In genomic region chr19:52662631-52663030, GRCh38 we compare ENCODE assay signal across 28 cellular contexts. TPM values are rescaled to one million over a fixed set of nuclear protein-coding genes. Genes with fewer than 3 reads are reported as not detected.
DNase-seq lines count a peak whose midpoint lies in the region; ATAC-seq and TF ChIP-seq lines count a peak whose summit lies in the region.
"Had no signal": no experiment of that assay in that cellular context is flagged by ENCODE, and none has a peak within 500 bp of the region (broad histone marks: within the 10 kb centered on the region; RNA-seq: fewer than 3 reads in every experiment).

No MANE protein-coding gene starts in this region.

- CTCF ChIA-PET in HCT116 (lab: Charles Lee), result no interaction called here
- CTCF ChIA-PET in PC-9 (lab: Charles Lee), result no interaction called here

- H4K20me1 ChIP-seq in HCT116 (ENCODE audit: insufficient read depth) (no peaks in the 10 kb centered on the region), PC-9 (ENCODE audit: insufficient read depth) (no peaks in the 10 kb centered on the region), smooth muscle cell (ENCODE audit: low read depth) (peaks cover 7% of the 10 kb centered on the region)
- H4K20me1 ChIP-seq: BLaER1 treated with 17β-estradiol and CSF1 and Interleukin-3, amounts not matched to agents 10 nM and 100 nM had no signal

- no peak for TF ChIP-seq CTCF in HCT116 (IDR thresholded peaks at IDR 0.05 in 2 of 3, conservative IDR thresholded peaks at IDR 0.05 in 1 of 3; ENCODE audit: borderline replicate concordance in 1 of 3, insufficient read depth in 1 of 3, low read depth in 2 of 3, low read length in 2 of 3)
- no peak for TF ChIP-seq CTCF in PC-9 (conservative IDR thresholded peaks at IDR 0.05)
- no peak for TF ChIP-seq CTCF in smooth muscle cell (IDR thresholded peaks at IDR 0.05; ENCODE audit: borderline replicate concordance, insufficient read depth, poor library complexity, severe bottlenecking)
- TF ChIP-seq CTCF in sigmoid colon (IDR thresholded peaks at IDR 0.05), result no peak

- ATAC-seq in HCT116, result peak; percentile 44
- ATAC-seq in GM18498 (IDR thresholded peaks at IDR 0.05; ENCODE audit: unreplicated experiment), result no peak
- ATAC-seq: activated CD8-positive, alpha-beta T cell treated with anti-CD3 and anti-CD28 coated beads for 36 hours; activated naive CD4-positive, alpha-beta T cell treated with anti-CD3 and anti-CD28 coated beads, Interleukin-2, amount 50 U/mL, for 72 hours had no signal

- H3K9ac ChIP-seq in HCT116 (ENCODE audit: low read length), result no peak overlapping the region
- H3K9ac ChIP-seq in smooth muscle cell (ENCODE audit: low read depth), result peak overlapping the region; percentile 7
- H3K9ac ChIP-seq: BLaER1 treated with 17β-estradiol and CSF1 and Interleukin-3, amounts not matched to agents 10 nM and 100 nM; KMS-11 had no signal

- H3K27ac ChIP-seq in HCT116 (ENCODE audit: low read depth, low read length) (no peak overlapping the region), PC-9 (0 out of 2 replicates have a peak overlapping the region, but pooled peaks have one; percentile 21), epithelial cell of prostate (peak overlapping the region; percentile 98), smooth muscle cell (ENCODE audit: low read depth) (peak overlapping the region; percentile 92), sigmoid colon (no peak overlapping the region)
- H3K27ac ChIP-seq: BLaER1 treated with 17β-estradiol and CSF1 and Interleukin-3, amounts not matched to agents 10 nM and 100 nM; coronary artery; esophagus squamous epithelium; KMS-11; left ventricle myocardium inferior; neutrophil; SK-N-MC; thoracic aorta had no signal

- no peak for TF ChIP-seq RAD21 in HCT116 (IDR thresholded peaks at IDR 0.05; ENCODE audit: low read depth)

- BruUV-seq in HCT116 (replicated peaks; lab: Mats Ljungman, UMichigan) (no TSS peak), PC-9 (replicated peaks; lab: Mats Ljungman, UMichigan) (no TSS peak)

- H3K9me2 ChIP-seq in HCT116 (ENCODE audit: insufficient read depth), result no peaks in the 10 kb centered on the region
- H3K9me2 ChIP-seq in PC-9 (ENCODE audit: insufficient read depth), result no peaks in the 10 kb centered on the region

- no peak for TF ChIP-seq EP300 in sigmoid colon (IDR thresholded peaks at IDR 0.05)

- H3K4me1 ChIP-seq in HCT116 (ENCODE audit: control insufficient read depth in 1 of 2, insufficient read depth in 2 of 2, low read length in 2 of 2), result peaks cover 0 to 50% of the 10 kb centered on the region in 2 experiments; a peak in 2 of 4 replicates
- H3K4me1 ChIP-seq in PC-9 (replicated peaks; ENCODE audit: insufficient read depth), result peaks cover 13% of the 10 kb centered on the region
- H3K4me1 ChIP-seq in smooth muscle cell (ENCODE audit: low read depth), result peaks cover 8% of the 10 kb centered on the region
- no peaks in the 10 kb centered on the region for H3K4me1 ChIP-seq in sigmoid colon

- intact Hi-C loops in HCT116 (cut with micrococcal nuclease), result no loop called here
- intact Hi-C loops in PC-9 (cut with micrococcal nuclease; ENCODE audit: unreplicated experiment), result no loop called here
- intact Hi-C loops in sigmoid colon (cut with DNase I), result no loop called here

- H3K9me3 ChIP-seq in HCT116 (ENCODE audit: control insufficient read depth in 1 of 2, insufficient read depth in 1 of 2, low read depth in 1 of 2, low read length in 2 of 2) (no peaks in the 10 kb centered on the region), PC-9 (ENCODE audit: insufficient read depth, low read depth) (peaks cover 7% of the 10 kb centered on the region), smooth muscle cell (replicated peaks; ENCODE audit: low read depth) (no peaks in the 10 kb centered on the region), sigmoid colon (no peaks in the 10 kb centered on the region)
- H3K9me3 ChIP-seq: left ventricle myocardium inferior, neutrophil, thoracic aorta had no signal

- peaks cover 4 to 38% of the 10 kb centered on the region in 2 experiments; a peak in 3 of 4 replicates for H3K36me3 ChIP-seq in HCT116 (ENCODE audit: control insufficient read depth in 1 of 2, insufficient read depth in 2 of 2, low read length in 2 of 2)
- H3K36me3 ChIP-seq in PC-9 (ENCODE audit: low read depth), result peaks cover 22% of the 10 kb centered on the region
- peaks cover 8% of the 10 kb centered on the region for H3K36me3 ChIP-seq in smooth muscle cell (ENCODE audit: low read depth)
- H3K36me3 ChIP-seq in sigmoid colon, result peaks cover 0 to 27% (median 4%) of the 10 kb centered on the region in 4 donors

- TF ChIP-seq POLR2A in HCT116 (IDR thresholded peaks at IDR 0.05; ENCODE audit: borderline replicate concordance, extremely low read depth, insufficient read depth, insufficient read length) (no peak), sigmoid colon (IDR thresholded peaks at IDR 0.05) (no peak)

- POLR2A ChIA-PET in HCT116 (lab: Charles Lee) (no interaction called here), PC-9 (lab: Charles Lee; ENCODE audit: unreplicated experiment) (no interaction called here)

- no peak overlapping the region for H3K4me3 ChIP-seq in HCT116 (replicated peaks in 1 of 2; ENCODE audit: low read depth in 1 of 2, low read length in 2 of 2)
- H3K4me3 ChIP-seq in PC-9, result no peak overlapping the region
- H3K4me3 ChIP-seq in smooth muscle cell, result no peak overlapping the region
- H3K4me3 ChIP-seq in sigmoid colon, result no peak overlapping the region
- H3K4me3 ChIP-seq: BLaER1 treated with 17β-estradiol and CSF1 and Interleukin-3, amounts not matched to agents 10 nM and 100 nM; coronary artery; esophagus squamous epithelium; left ventricle myocardium inferior; SK-N-MC; thoracic aorta had no signal

- H2AFZ ChIP-seq in HCT116 (ENCODE audit: low read depth, low read length, poor library complexity, severe bottlenecking) (no peak overlapping the region), PC-9 (no peak overlapping the region), smooth muscle cell (ENCODE audit: low read depth) (no peak overlapping the region)

- peak overlapping the region; percentile 35 for H3K4me2 ChIP-seq in HCT116 (ENCODE audit: low read length)
- no peak overlapping the region for H3K4me2 ChIP-seq in PC-9
- no peak overlapping the region for H3K4me2 ChIP-seq in smooth muscle cell
- H3K4me2 ChIP-seq: BLaER1 treated with 17β-estradiol and CSF1 and Interleukin-3, amounts not matched to agents 10 nM and 100 nM; KMS-11 had no signal

- H3K79me2 ChIP-seq in HCT116 (ENCODE audit: insufficient read depth, low read length) (peaks cover 78% of the 10 kb centered on the region), PC-9 (ENCODE audit: low read depth) (no peaks in the 10 kb centered on the region), smooth muscle cell (ENCODE audit: low read depth) (peaks cover 39% of the 10 kb centered on the region)

- RAD21 ChIA-PET in HCT116 (lab: Charles Lee; ENCODE audit: low non-redundant PET in 1 of 2, low total read pairs in 2 of 2, uncharacterized antibody in 2 of 2, unreplicated experiment in 2 of 2), result no interaction called here

- DNase-seq in HCT116 (ENCODE audit: low read depth, low spot score), result peak; percentile 33
- peak; percentile 49 to 73 for DNase-seq in PC-9
- DNase-seq in epithelial cell of prostate (ENCODE audit: low read depth, low spot score), result peak; percentile 37
- DNase-seq in smooth muscle cell (lab: John Stamatoyannopoulos, UW; ENCODE audit: unreplicated experiment), result no peak
- DNase-seq in Ammon's horn (ENCODE audit: low spot score), result no peak
- DNase-seq in sigmoid colon, result no peak
- DNase-seq: activated CD8-positive, alpha-beta T cell treated with anti-CD3 and anti-CD28 coated beads for 36 hours; anterior cingulate cortex; COR-L47; DND-41; esophagus squamous epithelium; hippocampal formation; immature natural killer cell; left ventricle myocardium inferior; NCI-H1092; NCI-H187 treated with DMSO at 0.1 percent for 48 hours; NCI-H524 treated with DMSO at 0.1 percent for 48 hours; stimulated activated CD4-positive, alpha-beta T cell treated with anti-CD3 and anti-CD28 coated beads, Interleukin-15, amount 100 ng/mL, for 24 hours; stimulated activated naive CD4-positive, alpha-beta T cell; T-helper 2 cell had no signal

- H3F3A ChIP-seq in PC-9 (ENCODE audit: insufficient read depth, low read depth), result peaks cover 6% of the 10 kb centered on the region; the same call in 1 of the 2 replicates
- no peaks in the 10 kb centered on the region for H3F3A ChIP-seq in smooth muscle cell (ENCODE audit: low read depth)

- H3K27me3 ChIP-seq in HCT116 (ENCODE audit: insufficient read depth, low read length) (no peaks in the 10 kb centered on the region), PC-9 (ENCODE audit: insufficient read depth, low read depth) (no peaks in the 10 kb centered on the region), smooth muscle cell (ENCODE audit: low read depth) (no peaks in the 10 kb centered on the region), sigmoid colon (no peaks in the 10 kb centered on the region)
- H3K27me3 ChIP-seq: BLaER1 treated with 17β-estradiol and CSF1 and Interleukin-3, amounts not matched to agents 10 nM and 100 nM; esophagus squamous epithelium; neutrophil had no signal

- 74% methylated on average over 3 of the region's 3 CpGs for WGBS in smooth muscle cell (ENCODE audit: low lambda C conversion rate)
- WGBS in sigmoid colon, 2 donors, result 97% methylated on average over 3 of the region's 3 CpGs

TF ChIP-seq in HCT116, 20 proteins besides CTCF, POLR2A, EP300 and RAD21:
- TF ChIP-seq SP1 (IDR thresholded peaks at IDR 0.05; ENCODE audit: low read depth), result no peak
- TF ChIP-seq POLR2AphosphoS5 (IDR thresholded peaks at IDR 0.05; ENCODE audit: low read depth, low read length), result no peak
- TF ChIP-seq JUND (IDR thresholded peaks at IDR 0.05), result peak; percentile 37
- peak; percentile 29; the same call in 1 of the 2 replicates for TF ChIP-seq CEBPB (IDR thresholded peaks at IDR 0.05; ENCODE audit: low read depth)
- peak; percentile 41; the same call in 1 of the 2 replicates for TF ChIP-seq FOSL1 (IDR thresholded peaks at IDR 0.05; ENCODE audit: low read depth)
- no peak for TF ChIP-seq ATF3 (IDR thresholded peaks at IDR 0.05)
- 0 out of 2 replicates have a peak, but pooled peaks have one; percentile 17 for TF ChIP-seq MAX (IDR thresholded peaks at IDR 0.05)
- TF ChIP-seq YY1 (IDR thresholded peaks at IDR 0.05; ENCODE audit: extremely low read depth, insufficient replicate concordance, low read depth, low read length), result no peak

RNA-seq across cellular contexts. Expression of gene ZNF83, which starts 24.5 kb away (rescaled TPM):
- 34.2 TPM for total RNA-seq in HCT116 (2021; ENCODE audit: unreplicated experiment)
- 19.0 and 21.6 TPM in 2 replicates for polyA plus RNA-seq in HCT116 (2012)
- total RNA-seq in PC-9 (2021), result 54.6 and 60.6 TPM in 2 replicates
- total RNA-seq in smooth muscle cell, result 53.2 and 60.0 TPM in 2 replicates
- 20.6 and 32.9 TPM in 2 replicates for polyA plus RNA-seq in smooth muscle cell
- 10 to 100 TPM; 49.2 to 96.7 (median 55.9) TPM for total RNA-seq in sigmoid colon
- polyA plus RNA-seq in sigmoid colon, result 10 to 100 TPM in 2 of 3 donors, 1 to 10 TPM in 1; 5.8 to 20.5 (median 10.2) TPM

Comparison
In these comparisons a context has a peak if more than half of its experiments do, and no peak if none do; other contexts are left out.
1. DNase-seq: peak in HCT116 (single experiment), PC-9 (2 of 2) and epithelial cell of prostate (single experiment); none in smooth muscle cell (single experiment), Ammon's horn (single experiment) and sigmoid colon (single experiment).
2. H3K27ac ChIP-seq: peak in PC-9 (single experiment), epithelial cell of prostate (single experiment) and smooth muscle cell (single experiment); none in HCT116 (single experiment) and sigmoid colon (0 of 4).